Comparison of ENCODE assay signal across 28 cellular contexts in genomic region chr2:241219856-241220356, GRCh38. TPM values are rescaled to one million over a fixed set of nuclear protein-coding genes. Genes with fewer than 3 reads are reported as not detected.
DNase-seq lines count a peak whose midpoint lies in the region; ATAC-seq, FAIRE-seq and TF ChIP-seq lines count a peak whose summit lies in the region.
"Had no signal": no experiment of that assay in that cellular context is flagged by ENCODE, and none has a peak within 500 bp of the region (broad histone marks: within the 10 kb centered on the region; RNA-seq: fewer than 3 reads in every experiment).

No MANE protein-coding gene starts in this region.

- TF ChIP-seq CTCF in MCF 10A (IDR thresholded peaks at IDR 0.05; ENCODE audit: unreplicated experiment), result no peak
- TF ChIP-seq CTCF in breast epithelium (IDR thresholded peaks at IDR 0.05), result no peak
- TF ChIP-seq CTCF in kidney (IDR thresholded peaks at IDR 0.05; ENCODE audit: borderline replicate concordance, extremely low read depth, insufficient read depth), result no peak

- no peaks in the 10 kb centered on the region for H3K36me3 ChIP-seq in breast epithelium
- H3K36me3 ChIP-seq in kidney (ENCODE audit: control insufficient read depth in 1 of 2, insufficient read depth in 2 of 2, low read length in 2 of 2), result no peaks in the 10 kb centered on the region
- H3K36me3 ChIP-seq: Peyer's patch, right atrium auricular region, spleen had no signal

- intact Hi-C loops in MCF 10A (cut with micrococcal nuclease) (loop anchor here (10.0 kb wide), 1 partner anchor 365 kb away; no protein-coding TSS in a partner anchor), breast epithelium (cut with DNase I; ENCODE audit: low total_unique reads) (no loop called here), kidney (cut with DNase I) (loop anchor here (5.0 kb wide), 1 partner anchor 368 kb away; no protein-coding TSS in a partner anchor)

- DNase-seq in MCF 10A (ENCODE audit: unreplicated experiment), result no peak
- DNase-seq in breast epithelium (ENCODE audit: low spot score in 2 of 2), result no peak
- no peak for DNase-seq in T-helper 17 cell
- DNase-seq in kidney, result peak; percentile 18
- no peak for DNase-seq in stimulated activated naive CD4-positive, alpha-beta T cell (lab: John Stamatoyannopoulos, UW)
- no peak for DNase-seq in NCI-H2171 treated with DMSO at 0.1 percent for 48 hours (lab: John Stamatoyannopoulos, UW)
- DNase-seq: activated CD4-positive, alpha-beta T cell treated with anti-CD3 and anti-CD28 coated beads, Interleukin-2, amount 10 ng/mL, durations not matched to agents 24 days and 14 days; activated effector memory CD4-positive, alpha-beta T cell treated with Interleukin-2 at 50 U/mL for 16 hours; body of pancreas; effector CD4-positive, alpha-beta T cell; foreskin keratinocyte; KG1; mesendoderm; naive thymus-derived CD4-positive, alpha-beta T cell; NCI-H1436; NCI-H524 treated with DMSO at 0.1 percent for 48 hours; NK-92 treated with Interleukin-12 subunit alpha and Interleukin-12 subunit beta, amount 100 ng/mL, for 24 hours; Peyer's patch; SIG-M5; spleen; stimulated activated CD4-positive, alpha-beta T cell treated with anti-CD3 and anti-CD28 coated beads, Interleukin-2, amount 100 ng/mL, for 48 hours; stimulated activated naive B cell treated with anti-CD40 and anti-IgM and Interleukin-4, amounts not matched to agents 10 μg/mL and 1 μg/mL and 100 μg/mL, for 72 hours; T-helper 1 cell had no signal

- TF ChIP-seq POLR2A in breast epithelium (IDR thresholded peaks at IDR 0.05), result no peak

- FAIRE-seq in kidney (lab: Jason Lieb, UNC), result no peak
- FAIRE-seq: urothelium cell line had no signal

- ATAC-seq in T-helper 17 cell (no peak), GM18868 (IDR thresholded peaks at IDR 0.05; ENCODE audit: unreplicated experiment) (no peak), HG02642 (IDR thresholded peaks at IDR 0.05; ENCODE audit: poor library complexity, unreplicated experiment) (no peak)
- ATAC-seq: body of pancreas; foreskin keratinocyte; naive thymus-derived CD4-positive, alpha-beta T cell; stimulated activated naive B cell treated with anti-CD40 and anti-IgM and Interleukin-4, amounts not matched to agents 10 μg/mL and 1 μg/mL and 100 μg/mL, for 72 hours had no signal

- peaks cover 10% of the 10 kb centered on the region for H3K36me3 Mint-ChIP-seq in MCF 10A (ENCODE audit: insufficient read depth, unreplicated experiment)
- H3K36me3 Mint-ChIP-seq in T-helper 17 cell (ENCODE audit: low read depth), result no peaks in the 10 kb centered on the region

- POLR2A ChIA-PET in MCF 10A (lab: Yijun Ruan, JAX), result no interaction called here

- no TSS peak for BruUV-seq in MCF 10A (replicated peaks; lab: Mats Ljungman, UMichigan)

- H3K27me3 Mint-ChIP-seq in MCF 10A (ENCODE audit: insufficient read depth, unreplicated experiment), result no peaks in the 10 kb centered on the region
- H3K27me3 Mint-ChIP-seq in T-helper 17 cell, result no peaks in the 10 kb centered on the region

- CTCF ChIA-PET in MCF 10A (lab: Yijun Ruan, JAX), result interaction anchor here (1.9 kb wide), 1 partner anchor 369 kb away, joined by 9 read pairs; no protein-coding TSS in a partner anchor

- H3K9me3 ChIP-seq in breast epithelium (no peaks in the 10 kb centered on the region), T-helper 17 cell (ENCODE audit: control insufficient read depth, low read length, poor library complexity, severe bottlenecking) (no peaks in the 10 kb centered on the region), kidney (ENCODE audit: control insufficient read depth in 1 of 2, low read length in 2 of 2) (no peaks in the 10 kb centered on the region)
- H3K9me3 ChIP-seq: body of pancreas, Peyer's patch, right atrium auricular region, spleen had no signal

- H3K9ac ChIP-seq in kidney (ENCODE audit: low read length in 2 of 2), result no peak overlapping the region
- H3K9ac ChIP-seq: parathyroid adenoma had no signal

- H3K9me3 Mint-ChIP-seq in MCF 10A (ENCODE audit: unreplicated experiment), result no peaks in the 10 kb centered on the region
- H3K9me3 Mint-ChIP-seq: activated CD4-positive, alpha-beta T cell treated with anti-CD3 and anti-CD28 coated beads, Interleukin-2, amount 10 ng/mL, durations not matched to agents 24 days and 14 days; stimulated activated naive B cell treated with anti-CD40 and anti-IgM and Interleukin-4, amounts not matched to agents 10 μg/mL and 1 μg/mL and 100 μg/mL, for 72 hours had no signal

- no peaks in the 10 kb centered on the region for H3K27me3 ChIP-seq in breast epithelium
- H3K27me3 ChIP-seq: body of pancreas, Peyer's patch, right atrium auricular region had no signal

- H3K4me1 ChIP-seq in breast epithelium (peaks cover 3 to 13% of the 10 kb centered on the region in 2 donors), kidney (ENCODE audit: control insufficient read depth in 1 of 2, insufficient read depth in 1 of 2, low read depth in 1 of 2, low read length in 2 of 2) (no peaks in the 10 kb centered on the region)

- no peak overlapping the region for H3K27ac Mint-ChIP-seq in MCF 10A (ENCODE audit: low read depth, unreplicated experiment)
- no peak overlapping the region for H3K27ac Mint-ChIP-seq in T-helper 17 cell
- H3K27ac Mint-ChIP-seq: activated CD4-positive, alpha-beta T cell treated with anti-CD3 and anti-CD28 coated beads, Interleukin-2, amount 10 ng/mL, durations not matched to agents 24 days and 14 days; stimulated activated naive B cell treated with anti-CD40 and anti-IgM and Interleukin-4, amounts not matched to agents 10 μg/mL and 1 μg/mL and 100 μg/mL, for 72 hours had no signal

- H3K27ac ChIP-seq in breast epithelium (no peak overlapping the region), kidney (ENCODE audit: low read depth in 2 of 2, low read length in 2 of 2) (no peak overlapping the region)
- H3K27ac ChIP-seq: body of pancreas, foreskin keratinocyte, parathyroid adenoma, Peyer's patch, right atrium auricular region, spleen had no signal

- H3K4me3 Mint-ChIP-seq in MCF 10A (ENCODE audit: unreplicated experiment) (peak overlapping the region; percentile 74), T-helper 17 cell (peak overlapping the region; percentile 31)

- H3K4me1 Mint-ChIP-seq in MCF 10A (ENCODE audit: insufficient read depth, unreplicated experiment) (peaks cover 10% of the 10 kb centered on the region), T-helper 17 cell (peaks cover 23% of the 10 kb centered on the region)

- H3K4me3 ChIP-seq in breast epithelium (no peak overlapping the region), kidney (ENCODE audit: low read length in 2 of 2) (no peak overlapping the region)
- H3K4me3 ChIP-seq: body of pancreas, Peyer's patch, right atrium auricular region, spleen had no signal

RNA-seq across cellular contexts. Expression of gene ANO7, which starts 31.4 kb away (rescaled TPM):
- 0.14 and 0.15 TPM in 2 replicates for total RNA-seq in MCF 10A (2022)
- 1 to 10 TPM in 1 of 3 donors, under 1 TPM in 1, not detected in 1; 0.98 to 1.6 TPM for total RNA-seq in breast epithelium
- under 1 TPM; 0.16 to 0.20 TPM for total RNA-seq in T-helper 17 cell
- 1.9 TPM for total RNA-seq in kidney
- 1.1 TPM for polyA plus RNA-seq in kidney (ENCODE audit: insufficient read depth, low read depth, low replicate concordance)
